ENCODE assay signal across 16 cellular contexts in genomic region chr3:43526956-43527355, GRCh38.
"Had no signal": no experiment of that assay in that cellular context is flagged by ENCODE, and none has a peak within 500 bp of the region (broad histone marks: within the 10 kb centered on the region; RNA-seq: fewer than 3 reads in every experiment).

No MANE protein-coding gene starts in this region.

- ATAC-seq: Panc1 had no signal

- H3K9me3 ChIP-seq: SK-N-SH had no signal

- H3K4me2 ChIP-seq: SK-N-SH had no signal

- H3K9ac ChIP-seq: SK-N-SH had no signal

- H3K27ac ChIP-seq: RWPE1 had no signal

- DNase-seq: Karpas-422, KG1, MM.1S, NCI-H1092 treated with DMSO at 0.1 percent for 48 hours, NCI-H1436, NCI-H187, NCI-H2029, NCI-H2227 treated with DMSO at 0.1 percent for 48 hours, NCI-H524 treated with DMSO at 0.1 percent for 48 hours, NCI-H69, NCI-H774, SHP77, SK-N-SH, SW 1271 had no signal
